In genomic region chr7:155921804-155922506, GRCh38 we compare ENCODE assay signal across 14 cellular contexts.
DNase-seq lines count a peak whose midpoint lies in the region; ATAC-seq and TF ChIP-seq lines count a peak whose summit lies in the region.
"Had no signal": no experiment of that assay in that cellular context is flagged by ENCODE, and none has a peak within 500 bp of the region (broad histone marks: within the 10 kb centered on the region; RNA-seq: fewer than 3 reads in every experiment).

No MANE protein-coding gene starts in this region.

- H4K20me1 ChIP-seq in hepatocyte (ENCODE audit: insufficient read depth, poor library complexity, severe bottlenecking): no peaks in the 10 kb centered on the region

- no peaks in the 10 kb centered on the region for H3K9me3 ChIP-seq in hepatocyte (ENCODE audit: low read depth)
- peaks cover 0 to 3% of the 10 kb centered on the region in 2 donors for H3K9me3 ChIP-seq in neuronal stem cell (replicated peaks in 1 of 2; ENCODE audit: control insufficient read depth in 2 of 2, insufficient read depth in 1 of 2, low read depth in 1 of 2, low read length in 2 of 2)
- H3K9me3 ChIP-seq: tibial nerve had no signal

- H3K4me3 ChIP-seq in hepatocyte (no peak overlapping the region), neuronal stem cell (ENCODE audit: low read length in 2 of 2) (no peak overlapping the region)
- H3K4me3 ChIP-seq: tibial nerve had no signal

- H3K4me1 ChIP-seq in hepatocyte (ENCODE audit: insufficient read depth): peaks cover 14% of the 10 kb centered on the region
- H3K4me1 ChIP-seq in neuronal stem cell (ENCODE audit: control insufficient read depth in 2 of 2, insufficient read depth in 1 of 2, low read depth in 1 of 2, low read length in 2 of 2): peaks cover 0 to 1% of the 10 kb centered on the region in 2 donors

- peak overlapping the region; percentile 12 for H2BK15ac ChIP-seq in neuronal stem cell (ENCODE audit: low read length)

- H2AK5ac ChIP-seq in neuronal stem cell (ENCODE audit: low read depth, low read length): peak overlapping the region; percentile 36

- no peaks in the 10 kb centered on the region for H3K79me1 ChIP-seq in neuronal stem cell (ENCODE audit: low read depth, low read length)

- no peak for TF ChIP-seq CTCF in hepatocyte (IDR thresholded peaks at IDR 0.05; ENCODE audit: poor library complexity)

- no peak overlapping the region for H2BK120ac ChIP-seq in neuronal stem cell (ENCODE audit: low read depth, low read length)

- no peak overlapping the region for H3K23ac ChIP-seq in neuronal stem cell (ENCODE audit: low read depth, low read length, poor library complexity)

- 53% methylated on average over 28 of the region's 29 CpGs for WGBS in hepatocyte (ENCODE audit: low lambda C conversion rate, missing lambda C conversion rate)
- no CpG with 5 or more reads among the region's 29 CpGs for WGBS in neuronal stem cell (ENCODE audit: extremely low coverage in 2 of 2, insufficient read length in 2 of 2, insufficient replicate concordance in 1 of 2), 2 donors

- H3K18ac ChIP-seq in neuronal stem cell (ENCODE audit: low read length): peak overlapping the region; percentile 93

- H3K14ac ChIP-seq in neuronal stem cell (ENCODE audit: low read length): no peak overlapping the region

- peak; percentile 10 for DNase-seq in COR-L47 (lab: John Stamatoyannopoulos, UW)
- peak; percentile 36 for DNase-seq in NCI-H345 treated with DMSO at 0.1 percent for 48 hours (lab: John Stamatoyannopoulos, UW; ENCODE audit: unreplicated experiment)
- DNase-seq in hepatocyte (ENCODE audit: low spot score): peak; percentile 82
- DNase-seq in neuronal stem cell (ENCODE audit: low spot score): no peak
- DNase-seq in activated CD8-positive, alpha-beta memory T cell treated with anti-CD3 and anti-CD28 coated beads for 24 hours: no peak
- no peak for DNase-seq in NCI-H2227 (lab: John Stamatoyannopoulos, UW; ENCODE audit: unreplicated experiment)
- DNase-seq: activated CD8-positive, alpha-beta T cell treated with anti-CD3 and anti-CD28 coated beads for 36 hours; activated naive CD4-positive, alpha-beta T cell treated with Interleukin-2 at 50 U/mL for 16 hours; NCI-H1092; NCI-H69; SHP77 treated with DMSO at 0.1 percent for 48 hours had no signal

- no peak for ATAC-seq in GM18520 (IDR thresholded peaks at IDR 0.05; ENCODE audit: unreplicated experiment)
- no peak for ATAC-seq in HG02885 (IDR thresholded peaks at IDR 0.05; ENCODE audit: poor library complexity, unreplicated experiment)
- ATAC-seq: activated CD8-positive, alpha-beta T cell treated with anti-CD3 and anti-CD28 coated beads for 36 hours had no signal

- no peaks in the 10 kb centered on the region for H3K79me2 ChIP-seq in hepatocyte

- H3K27me3 ChIP-seq in hepatocyte (no peaks in the 10 kb centered on the region), neuronal stem cell (ENCODE audit: control insufficient read depth in 3 of 3, insufficient read depth in 3 of 3, low read depth in 1 of 3, low read length in 3 of 3) (peaks cover 0 to 4% (median 0%) of the 10 kb centered on the region in 3 experiments)
- H3K27me3 ChIP-seq: tibial nerve had no signal

- H2AFZ ChIP-seq in hepatocyte (peak overlapping the region; percentile 26), neuronal stem cell (ENCODE audit: low read length) (no peak overlapping the region)

- H3K36me3 ChIP-seq in hepatocyte (replicated peaks; ENCODE audit: insufficient read depth, low read depth): no peaks in the 10 kb centered on the region
- no peaks in the 10 kb centered on the region for H3K36me3 ChIP-seq in neuronal stem cell (replicated peaks in 1 of 2; ENCODE audit: control insufficient read depth in 2 of 2, insufficient read depth in 2 of 2, low read length in 2 of 2)

- no peak overlapping the region for H3K9ac ChIP-seq in neuronal stem cell (ENCODE audit: low read depth, low read length, poor library complexity)

- peak overlapping the region; percentile 93 for H3K27ac ChIP-seq in hepatocyte
- H3K27ac ChIP-seq in neuronal stem cell (replicated peaks; ENCODE audit: low read length): no peak overlapping the region
- H3K27ac ChIP-seq: tibial nerve had no signal

- peak overlapping the region; percentile 48 for H2BK5ac ChIP-seq in neuronal stem cell (ENCODE audit: low read length)

- H4K91ac ChIP-seq in neuronal stem cell (ENCODE audit: low read depth, low read length, poor library complexity): no peak overlapping the region

- no peak overlapping the region for H3K4ac ChIP-seq in neuronal stem cell (ENCODE audit: low read length)

- H2BK12ac ChIP-seq in neuronal stem cell (ENCODE audit: low read length): no peak overlapping the region

- H4K8ac ChIP-seq in neuronal stem cell (ENCODE audit: low read depth, low read length): no peak overlapping the region

- H3K4me2 ChIP-seq in hepatocyte: peak overlapping the region; percentile 7
- H3K4me2 ChIP-seq in neuronal stem cell (ENCODE audit: insufficient read depth, low read length, poor library complexity, severe bottlenecking): no peak overlapping the region

- H3K9me2 ChIP-seq in hepatocyte (replicated peaks; ENCODE audit: insufficient read depth): no peaks in the 10 kb centered on the region

Comparison
In these comparisons a context has a peak if more than half of its experiments do, and no peak if none do; other contexts are left out.
1. DNase-seq: peak in COR-L47 (single experiment), NCI-H345 treated with DMSO at 0.1 percent for 48 hours (single experiment) and hepatocyte (single experiment); none in neuronal stem cell (single experiment), activated CD8-positive, alpha-beta memory T cell treated with anti-CD3 and anti-CD28 coated beads for 24 hours (single experiment) and NCI-H2227 (single experiment).